ENCODE assay signal across 7 cellular contexts in genomic region chr13:27516103-27516502, GRCh38.
"Had no signal": no experiment of that assay in that cellular context is flagged by ENCODE, and none has a peak within 500 bp of the region (broad histone marks: within the 10 kb centered on the region; RNA-seq: fewer than 3 reads in every experiment).

No MANE protein-coding gene starts in this region.

- FAIRE-seq: H1, H54, HTR-8/SVneo, K562 had no signal

- H2AFZ ChIP-seq: GM23338 had no signal

- H3K4me2 ChIP-seq: GM23338 had no signal

- DNase-seq: H9, HCEC 1CT had no signal

- ATAC-seq: GM23338, K562 had no signal

- H3K4me3 ChIP-seq: GM23338, K562 had no signal
